In genomic region chr9:136880651-136881050, GRCh38 we compare ENCODE assay signal across 1 cellular context.
TF ChIP-seq lines count a peak whose summit lies in the region.

No MANE protein-coding gene starts in this region.

TF ChIP-seq in K562, 482 proteins besides CTCF, POLR2A, EP300 and RAD21:
- TF ChIP-seq SAFB (IDR thresholded peaks at IDR 0.05; ENCODE audit: borderline replicate concordance, low read depth, low read length): no peak
- TF ChIP-seq DNMT1 (IDR thresholded peaks at IDR 0.05): no peak
- TF ChIP-seq ZNF197 (CRISPR knock-in tag; IDR thresholded peaks at IDR 0.05; ENCODE audit: low read depth): no peak
- TF ChIP-seq BRF1 (IDR thresholded peaks at IDR 0.05; ENCODE audit: borderline replicate concordance, extremely low read depth, insufficient read length): no peak
- TF ChIP-seq TRIM25 (IDR thresholded peaks at IDR 0.05; ENCODE audit: borderline replicate concordance): no peak
- no peak for TF ChIP-seq PHTF2 (CRISPR knock-in tag; IDR thresholded peaks at IDR 0.05)
- TF ChIP-seq ARHGAP35 (IDR thresholded peaks at IDR 0.05; ENCODE audit: partially characterized antibody): no peak
- TF ChIP-seq, protein P1, sequence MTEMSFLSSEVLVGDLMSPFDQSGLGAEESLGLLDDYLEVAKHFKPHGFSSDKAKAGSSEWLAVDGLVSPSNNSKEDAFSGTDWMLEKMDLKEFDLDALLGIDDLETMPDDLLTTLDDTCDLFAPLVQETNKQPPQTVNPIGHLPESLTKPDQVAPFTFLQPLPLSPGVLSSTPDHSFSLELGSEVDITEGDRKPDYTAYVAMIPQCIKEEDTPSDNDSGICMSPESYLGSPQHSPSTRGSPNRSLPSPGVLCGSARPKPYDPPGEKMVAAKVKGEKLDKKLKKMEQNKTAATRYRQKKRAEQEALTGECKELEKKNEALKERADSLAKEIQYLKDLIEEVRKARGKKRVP (CRISPR knock-in tag; IDR thresholded peaks at IDR 0.05): no peak
- no peak for TF ChIP-seq CBX2 (IDR thresholded peaks at IDR 0.05; ENCODE audit: insufficient read depth, low read length, poor library complexity, severe bottlenecking)
- TF ChIP-seq, protein P2, sequence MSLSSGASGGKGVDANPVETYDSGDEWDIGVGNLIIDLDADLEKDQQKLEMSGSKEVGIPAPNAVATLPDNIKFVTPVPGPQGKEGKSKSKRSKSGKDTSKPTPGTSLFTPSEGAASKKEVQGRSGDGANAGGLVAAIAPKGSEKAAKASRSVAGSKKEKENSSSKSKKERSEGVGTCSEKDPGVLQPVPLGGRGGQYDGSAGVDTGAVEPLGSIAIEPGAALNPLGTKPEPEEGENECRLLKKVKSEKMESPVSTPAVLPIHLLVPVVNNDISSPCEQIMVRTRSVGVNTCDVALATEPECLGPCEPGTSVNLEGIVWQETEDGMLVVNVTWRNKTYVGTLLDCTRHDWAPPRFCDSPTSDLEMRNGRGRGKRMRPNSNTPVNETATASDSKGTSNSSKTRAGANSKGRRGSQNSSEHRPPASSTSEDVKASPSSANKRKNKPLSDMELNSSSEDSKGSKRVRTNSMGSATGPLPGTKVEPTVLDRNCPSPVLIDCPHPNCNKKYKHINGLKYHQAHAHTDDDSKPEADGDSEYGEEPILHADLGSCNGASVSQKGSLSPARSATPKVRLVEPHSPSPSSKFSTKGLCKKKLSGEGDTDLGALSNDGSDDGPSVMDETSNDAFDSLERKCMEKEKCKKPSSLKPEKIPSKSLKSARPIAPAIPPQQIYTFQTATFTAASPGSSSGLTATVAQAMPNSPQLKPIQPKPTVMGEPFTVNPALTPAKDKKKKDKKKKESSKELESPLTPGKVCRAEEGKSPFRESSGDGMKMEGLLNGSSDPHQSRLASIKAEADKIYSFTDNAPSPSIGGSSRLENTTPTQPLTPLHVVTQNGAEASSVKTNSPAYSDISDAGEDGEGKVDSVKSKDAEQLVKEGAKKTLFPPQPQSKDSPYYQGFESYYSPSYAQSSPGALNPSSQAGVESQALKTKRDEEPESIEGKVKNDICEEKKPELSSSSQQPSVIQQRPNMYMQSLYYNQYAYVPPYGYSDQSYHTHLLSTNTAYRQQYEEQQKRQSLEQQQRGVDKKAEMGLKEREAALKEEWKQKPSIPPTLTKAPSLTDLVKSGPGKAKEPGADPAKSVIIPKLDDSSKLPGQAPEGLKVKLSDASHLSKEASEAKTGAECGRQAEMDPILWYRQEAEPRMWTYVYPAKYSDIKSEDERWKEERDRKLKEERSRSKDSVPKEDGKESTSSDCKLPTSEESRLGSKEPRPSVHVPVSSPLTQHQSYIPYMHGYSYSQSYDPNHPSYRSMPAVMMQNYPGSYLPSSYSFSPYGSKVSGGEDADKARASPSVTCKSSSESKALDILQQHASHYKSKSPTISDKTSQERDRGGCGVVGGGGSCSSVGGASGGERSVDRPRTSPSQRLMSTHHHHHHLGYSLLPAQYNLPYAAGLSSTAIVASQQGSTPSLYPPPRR (CRISPR knock-in tag; IDR thresholded peaks at IDR 0.05; ENCODE audit: borderline replicate concordance): no peak
- peak; percentile 51; the same call in 1 of the 2 replicates for TF ChIP-seq POLR2G (IDR thresholded peaks at IDR 0.05; ENCODE audit: low read depth, low read length)
- TF ChIP-seq ZBTB33 (CRISPR knock-in tag; IDR thresholded peaks at IDR 0.05): peak; percentile 80
- TF ChIP-seq MCM7 (IDR thresholded peaks at IDR 0.05): no peak
- no peak for TF ChIP-seq MAX (CRISPR knock-in tag; IDR thresholded peaks at IDR 0.05)
